In the genomic region with DNA sequence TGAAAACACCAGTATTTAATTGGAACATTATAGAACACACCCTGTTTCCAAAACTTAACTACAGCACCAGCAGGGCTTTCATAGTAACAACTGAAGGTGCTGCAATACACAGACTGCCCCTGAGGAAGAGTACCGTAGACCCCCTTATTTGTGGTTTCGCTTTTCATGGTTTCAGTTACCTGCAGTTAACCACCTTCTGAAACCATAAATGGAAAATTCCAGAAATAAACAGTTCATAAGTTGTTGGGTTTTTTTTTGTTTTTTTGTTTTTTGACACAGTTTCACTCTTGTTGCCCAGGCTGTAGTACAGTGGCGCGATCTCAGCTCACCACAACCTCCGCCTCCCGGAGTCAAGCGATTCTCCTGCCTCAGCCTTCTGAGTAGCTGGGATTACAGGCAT, we compare ENCODE assay signal across 11 cellular contexts. TPM values are rescaled to one million over a fixed set of nuclear protein-coding genes. Genes with fewer than 3 reads are reported as not detected.
DNase-seq lines count a peak whose midpoint lies in the region; ATAC-seq, FAIRE-seq and TF ChIP-seq lines count a peak whose summit lies in the region.
"Had no signal": no experiment of that assay in that cellular context is flagged by ENCODE, and none has a peak within 500 bp of the region (broad histone marks: within the 10 kb centered on the region; RNA-seq: fewer than 3 reads in every experiment).

No MANE protein-coding gene starts in this region.

- H3K4me3 Mint-ChIP-seq in MCF 10A (ENCODE audit: unreplicated experiment), result no peak overlapping the region
- H3K4me3 Mint-ChIP-seq: activated CD4-positive, alpha-beta T cell treated with anti-CD3 and anti-CD28 coated beads, Interleukin-2, amount 10 ng/mL, durations not matched to agents 7 days and 5 days had no signal

- ATAC-seq in GM19463 (IDR thresholded peaks at IDR 0.05; ENCODE audit: unreplicated experiment) (peak; percentile 90), HG03039 (IDR thresholded peaks at IDR 0.05; ENCODE audit: unreplicated experiment) (peak; percentile 74), lower lobe of right lung (no peak)

- H3K9me3 Mint-ChIP-seq in MCF 10A (ENCODE audit: unreplicated experiment), result no peaks in the 10 kb centered on the region
- H3K9me3 Mint-ChIP-seq: activated CD4-positive, alpha-beta T cell treated with anti-CD3 and anti-CD28 coated beads, Interleukin-2, amount 10 ng/mL, durations not matched to agents 7 days and 5 days had no signal

- CTCF ChIA-PET in OCI-LY7 (lab: Charles Lee; ENCODE audit: unreplicated experiment) (no interaction called here), MCF 10A (lab: Yijun Ruan, JAX) (interaction anchor here (0.6 to 5.3 kb wide), 3 partner anchors 12 to 456 kb away, joined by 3 to 32 read pairs (median 6); no protein-coding TSS in a partner anchor)

- peak; percentile 80 for FAIRE-seq in GM12892 (lab: Jason Lieb, UNC)
- FAIRE-seq: RCC 7860 had no signal

- H3K27ac Mint-ChIP-seq in MCF 10A (ENCODE audit: low read depth, unreplicated experiment), result no peak overlapping the region
- H3K27ac Mint-ChIP-seq: activated CD4-positive, alpha-beta T cell treated with anti-CD3 and anti-CD28 coated beads, Interleukin-2, amount 10 ng/mL, durations not matched to agents 7 days and 5 days had no signal

- WGBS in stomach, 5 donors, result 84 to 94% (median 88%) methylated on average over 7 of the region's 7 CpGs

- H3K27me3 ChIP-seq in lower lobe of right lung (ENCODE audit: low read depth) (no peaks in the 10 kb centered on the region), stomach (peaks cover 0 to 5% (median 0%) of the 10 kb centered on the region in 3 donors)

- no peaks in the 10 kb centered on the region for H3K79me2 ChIP-seq in OCI-LY7 (ENCODE audit: insufficient read depth, low read depth, low read length)

- TF ChIP-seq POLR2A in GM12892 (IDR thresholded peaks at IDR 0.05; ENCODE audit: low read depth, low read length) (no peak), stomach (IDR thresholded peaks at IDR 0.05) (no peak)

- H3K9me3 ChIP-seq in OCI-LY7 (ENCODE audit: low read length) (no peaks in the 10 kb centered on the region), lower lobe of right lung (no peaks in the 10 kb centered on the region), stomach (no peaks in the 10 kb centered on the region)
- H3K9me3 ChIP-seq: esophagus muscularis mucosa had no signal

- DNase-seq in GM12892 (ENCODE audit: insufficient read length), result no peak
- peak; percentile 11 for DNase-seq in OCI-LY7 (ENCODE audit: low spot score)
- no peak for DNase-seq in activated CD4-positive, alpha-beta T cell treated with anti-CD3 and anti-CD28 coated beads, Interleukin-2, amount 50 U/mL, for 48 hours
- no peak for DNase-seq in MCF 10A (ENCODE audit: unreplicated experiment)
- no peak for DNase-seq in lower lobe of right lung
- DNase-seq in stomach, result no peak
- DNase-seq: activated CD4-positive, alpha-beta T cell treated with anti-CD3 and anti-CD28 coated beads, Interleukin-2, amount 10 ng/mL, durations not matched to agents 7 days and 5 days had no signal

- TF ChIP-seq EP300 in stomach (IDR thresholded peaks at IDR 0.05), result no peak

- H3K27ac ChIP-seq in OCI-LY7 (ENCODE audit: low read depth, low read length, poor library complexity, severe bottlenecking) (no peak overlapping the region), lower lobe of right lung (no peak overlapping the region), stomach (no peak overlapping the region)
- H3K27ac ChIP-seq: esophagus muscularis mucosa had no signal

- H3K4me3 ChIP-seq in OCI-LY7 (ENCODE audit: low read depth, low read length, poor library complexity, severe bottlenecking) (no peak overlapping the region), lower lobe of right lung (no peak overlapping the region), stomach (no peak overlapping the region)
- H3K4me3 ChIP-seq: esophagus muscularis mucosa had no signal

- POLR2A ChIA-PET in OCI-LY7 (lab: Charles Lee) (interaction anchor here (0.7 to 0.9 kb wide), 2 partner anchors 28 to 107 kb away, joined by 3 to 4 read pairs; no protein-coding TSS in a partner anchor), MCF 10A (lab: Yijun Ruan, JAX) (no interaction called here)

- H3K9me2 ChIP-seq in OCI-LY7 (ENCODE audit: insufficient read depth, low read length), result no peaks in the 10 kb centered on the region

- H3K4me1 ChIP-seq in OCI-LY7 (ENCODE audit: insufficient read depth, low read length, poor library complexity, severe bottlenecking) (peaks cover 6% of the 10 kb centered on the region), lower lobe of right lung (no peaks in the 10 kb centered on the region), stomach (no peaks in the 10 kb centered on the region)
- H3K4me1 ChIP-seq: esophagus muscularis mucosa had no signal

- peak overlapping the region; percentile 28; the same call in 1 of the 2 replicates for H3K4me2 ChIP-seq in OCI-LY7 (ENCODE audit: low read length)

- no peaks in the 10 kb centered on the region for H3K36me3 Mint-ChIP-seq in MCF 10A (ENCODE audit: insufficient read depth, unreplicated experiment)

- H3K36me3 ChIP-seq in OCI-LY7 (ENCODE audit: insufficient read depth, low read length) (no peaks in the 10 kb centered on the region), lower lobe of right lung (no peaks in the 10 kb centered on the region), stomach (no peaks in the 10 kb centered on the region)
- H3K36me3 ChIP-seq: esophagus muscularis mucosa had no signal

- no peak overlapping the region; the same call in 1 of the 2 replicates for H2AFZ ChIP-seq in OCI-LY7 (ENCODE audit: low read length)

- H3K4me1 Mint-ChIP-seq in MCF 10A (ENCODE audit: insufficient read depth, unreplicated experiment), result no peaks in the 10 kb centered on the region

- TF ChIP-seq CTCF in OCI-LY7 (conservative IDR thresholded peaks at IDR 0.05; ENCODE audit: low read length), result no peak
- TF ChIP-seq CTCF in MCF 10A (IDR thresholded peaks at IDR 0.05; ENCODE audit: unreplicated experiment), result no peak
- no peak for TF ChIP-seq CTCF in lower lobe of right lung (IDR thresholded peaks at IDR 0.05)
- no peak for TF ChIP-seq CTCF in stomach (IDR thresholded peaks at IDR 0.05)

- H3K27me3 Mint-ChIP-seq in MCF 10A (ENCODE audit: insufficient read depth, unreplicated experiment), result no peaks in the 10 kb centered on the region

- H4K20me1 ChIP-seq in OCI-LY7 (ENCODE audit: insufficient read depth, low read length), result no peaks in the 10 kb centered on the region

- intact Hi-C loops in OCI-LY7 (cut with micrococcal nuclease; ENCODE audit: unreplicated experiment), result no loop called here
- intact Hi-C loops in MCF 10A (cut with micrococcal nuclease), result no loop called here
- intact Hi-C loops in lower lobe of right lung (cut with DNase I), result no loop called here
- intact Hi-C loops in stomach (cut with DNase I; ENCODE audit: low total_unique reads), result no loop called here

- BruUV-seq in OCI-LY7 (replicated peaks; lab: Mats Ljungman, UMichigan), result no TSS peak
- BruUV-seq in MCF 10A (replicated peaks; lab: Mats Ljungman, UMichigan), result no TSS peak

RNA-seq across cellular contexts. Expression of a gene that starts 9.5 kb away (rescaled TPM):
- 69.5 TPM for polyA plus RNA-seq in GM12892 (2012; ENCODE audit: missing spikeins)
- total RNA-seq in OCI-LY7 (2014; rRNA removed; shearing (Covaris generic)), result not detected in 2 replicates
- not detected in 2 replicates for total RNA-seq in OCI-LY7 (2022)
- 2.9 and 3.3 TPM in 2 replicates for total RNA-seq in MCF 10A (2022)
- total RNA-seq in lower lobe of right lung, result 0.77 TPM
- total RNA-seq in stomach, result 1 to 10 TPM in 1 of 5 donors, under 1 TPM in 1, not detected in 3; 0.37 to 2.2 TPM
- 1 to 10 TPM in 1 of 3 donors, under 1 TPM in 1, not detected in 1; 0.31 to 3.7 TPM for polyA plus RNA-seq in stomach

Comparison
In these comparisons a context has a peak if more than half of its experiments do, and no peak if none do; other contexts are left out.
1. ATAC-seq: peak in GM19463 (single experiment) and HG03039 (single experiment); none in lower lobe of right lung (0 of 2).